Comparison of ENCODE assay signal across 31 cellular contexts in genomic region chr21:38299651-38300050, GRCh38. TPM values are rescaled to one million over a fixed set of nuclear protein-coding genes. Genes with fewer than 3 reads are reported as not detected.
A peak's percentile ranks its signal among the peaks of the same experiment; 100 is the strongest.
DNase-seq lines count a peak whose midpoint lies in the region; ATAC-seq and TF ChIP-seq lines count a peak whose summit lies in the region.
"Had no signal": no experiment of that assay in that cellular context is flagged by ENCODE, and none has a peak within 500 bp of the region (broad histone marks: within the 10 kb centered on the region; RNA-seq: fewer than 3 reads in every experiment).

No MANE protein-coding gene starts in this region.

- H3K36me3 ChIP-seq in IMR-90 (ENCODE audit: control insufficient read depth, insufficient read depth, low read length) = no peaks in the 10 kb centered on the region
- H3K36me3 ChIP-seq in trophoblast cell (ENCODE audit: control insufficient read depth in 1 of 2, insufficient read depth in 2 of 2, low read length in 2 of 2) = no peaks in the 10 kb centered on the region
- H3K36me3 ChIP-seq: cardiac muscle cell, colonic mucosa, neural progenitor cell, SJSA1, tibial nerve had no signal

- H2AK9ac ChIP-seq in IMR-90 (replicated peaks; ENCODE audit: low read depth, low read length, poor library complexity) = no peak overlapping the region

- H3K4me3 Mint-ChIP-seq in activated naive CD4-positive, alpha-beta T cell treated with anti-CD3 and anti-CD28 coated beads, Interleukin-2, amount 10 ng/mL, durations not matched to agents 7 days and 5 days = peak overlapping the region; percentile 53
- no peak overlapping the region for H3K4me3 Mint-ChIP-seq in activated naive CD4-positive, alpha-beta T cell treated with anti-CD3 and anti-CD28 coated beads for 36 hours
- H3K4me3 Mint-ChIP-seq: activated CD8-positive, alpha-beta memory T cell treated with anti-CD3 and anti-CD28 coated beads, Interleukin-2, amount 10 ng/mL, durations not matched to agents 7 days and 5 days; immature natural killer cell; neural progenitor cell; WTC11 had no signal

- H3K4me2 ChIP-seq in IMR-90 (ENCODE audit: low read depth, low read length) (no peak overlapping the region; the same call in 1 of the 2 replicates), trophoblast cell (ENCODE audit: low read length) (no peak overlapping the region)
- H3K4me2 ChIP-seq: neural progenitor cell had no signal

- H2BK15ac ChIP-seq in IMR-90 (ENCODE audit: low read depth, low read length) = peak overlapping the region; percentile 93; the same call in 2 of the 3 replicates

- H3K9me3 ChIP-seq in IMR-90 (ENCODE audit: control insufficient read depth, insufficient read depth, low read length) (no peaks in the 10 kb centered on the region), trophoblast cell (ENCODE audit: insufficient read depth, low read depth, low read length) (peaks cover 1% of the 10 kb centered on the region)
- H3K9me3 ChIP-seq: colonic mucosa, SJSA1, tibial nerve had no signal

- H4K91ac ChIP-seq in IMR-90 (ENCODE audit: insufficient read depth, low read depth, low read length) = peak overlapping the region; percentile 65
- peak overlapping the region; percentile 57 for H4K91ac ChIP-seq in trophoblast cell (ENCODE audit: low read depth, low read length)

- peak overlapping the region; percentile 84; the same call in 1 of the 2 replicates for H3K14ac ChIP-seq in IMR-90 (replicated peaks; ENCODE audit: low read depth, low read length)
- H3K14ac ChIP-seq in trophoblast cell (ENCODE audit: low read length) = no peak overlapping the region

- DNase-seq in activated naive CD4-positive, alpha-beta T cell treated with anti-CD3 and anti-CD28 coated beads, Interleukin-2, amount 10 ng/mL, durations not matched to agents 7 days and 5 days = no peak
- DNase-seq in activated naive CD4-positive, alpha-beta T cell treated with anti-CD3 and anti-CD28 coated beads for 36 hours = no peak
- DNase-seq in IMR-90 (no peak), kidney tubule cell (ENCODE audit: low spot score) (peak; percentile 62), trophoblast cell (no peak), foreskin fibroblast (no peak)
- DNase-seq: ACHN; activated CD8-positive, alpha-beta memory T cell treated with anti-CD3 and anti-CD28 coated beads, Interleukin-2, amount 10 ng/mL, durations not matched to agents 7 days and 5 days; activated naive CD8-positive, alpha-beta T cell treated with anti-CD3 and anti-CD28 coated beads, Interleukin-2, amount 10 ng/mL, durations not matched to agents 7 days and 5 days; activated T-cell treated with anti-CD3 and anti-CD28 coated beads, Interleukin-2, amount 50 U/mL, for 48 hours; colonic mucosa; effector CD4-positive, alpha-beta T cell; GOT3; hippocampal formation; immature natural killer cell; left colon; NCI-H1436 treated with DMSO at 0.1 percent for 48 hours; NCI-H446 treated with DMSO at 0.1 percent for 48 hours; NCI-H774; RPMI8226; stimulated activated CD4-positive, alpha-beta T cell treated with anti-CD3 and anti-CD28 coated beads, Interleukin-4, amount 100 ng/mL, for 1 hour had no signal

- H3K4me3 ChIP-seq in IMR-90 (ENCODE audit: insufficient read depth, low read depth, low read length) (no peak overlapping the region), trophoblast cell (ENCODE audit: low read depth, low read length) (no peak overlapping the region), foreskin fibroblast (ENCODE audit: low read depth in 1 of 2, low read length in 2 of 2) (no peak overlapping the region)
- H3K4me3 ChIP-seq: cardiac muscle cell, colonic mucosa, neural progenitor cell, SJSA1, tibial nerve had no signal

- H2BK5ac ChIP-seq in IMR-90 (ENCODE audit: low read depth, low read length, poor library complexity, severe bottlenecking) = no peak overlapping the region
- peak overlapping the region; percentile 43 for H2BK5ac ChIP-seq in trophoblast cell (ENCODE audit: low read depth, low read length, poor library complexity)

- no peaks in the 10 kb centered on the region for H3K27me3 Mint-ChIP-seq in activated naive CD4-positive, alpha-beta T cell treated with anti-CD3 and anti-CD28 coated beads, Interleukin-2, amount 10 ng/mL, durations not matched to agents 7 days and 5 days
- no peaks in the 10 kb centered on the region for H3K27me3 Mint-ChIP-seq in activated naive CD4-positive, alpha-beta T cell treated with anti-CD3 and anti-CD28 coated beads for 36 hours (ENCODE audit: low read depth)
- H3K27me3 Mint-ChIP-seq: activated CD8-positive, alpha-beta memory T cell treated with anti-CD3 and anti-CD28 coated beads, Interleukin-2, amount 10 ng/mL, durations not matched to agents 7 days and 5 days had no signal

- H2BK20ac ChIP-seq in IMR-90 (ENCODE audit: low read depth, low read length) = peak overlapping the region; percentile 57

- H3K4me1 ChIP-seq in IMR-90 (ENCODE audit: control insufficient read depth, insufficient read depth, low read length) (peaks cover 15% of the 10 kb centered on the region), trophoblast cell (ENCODE audit: control insufficient read depth in 1 of 2, insufficient read depth in 2 of 2, low read length in 2 of 2) (peaks cover 13 to 14% of the 10 kb centered on the region in 2 experiments)
- H3K4me1 ChIP-seq: colonic mucosa had no signal

- H3K9me1 ChIP-seq in IMR-90 (ENCODE audit: insufficient read depth, low read length) = peaks cover 16% of the 10 kb centered on the region

- H3K18ac ChIP-seq in IMR-90 (ENCODE audit: low read depth, low read length) = peak overlapping the region; percentile 85
- no peak overlapping the region for H3K18ac ChIP-seq in trophoblast cell (ENCODE audit: low read length)

- H4K12ac ChIP-seq in trophoblast cell (ENCODE audit: low read depth, low read length) = no peak overlapping the region

- H3K27me3 ChIP-seq in IMR-90 (ENCODE audit: control insufficient read depth, insufficient read depth, low read length) (no peaks in the 10 kb centered on the region), trophoblast cell (ENCODE audit: insufficient read depth, low read length) (no peaks in the 10 kb centered on the region)
- H3K27me3 ChIP-seq: cardiac muscle cell, colonic mucosa, neural progenitor cell, SJSA1, tibial nerve had no signal

- no TSS peak for BruUV-seq in IMR-90 (replicated peaks; lab: Mats Ljungman, UMichigan)

- 93% methylated on average over 3 of the region's 9 CpGs; no CpG with 5 or more reads in 1 of the 2 experiments for WGBS in IMR-90 (ENCODE audit: extremely low coverage in 2 of 2, insufficient read length in 1 of 2), 2 experiments
- WGBS in trophoblast cell (ENCODE audit: extremely low coverage, insufficient coverage, insufficient read length) = no CpG with 5 or more reads among the region's 9 CpGs

- intact Hi-C loops in activated naive CD4-positive, alpha-beta T cell treated with anti-CD3 and anti-CD28 coated beads for 36 hours (cut with micrococcal nuclease) = loop anchor here (2.0 kb wide), 1 partner anchor 23 kb away; no protein-coding TSS in a partner anchor
- intact Hi-C loops in IMR-90 (cut with micrococcal nuclease) = loop anchor here (5.0 kb wide), 1 partner anchor 718 kb away; no protein-coding TSS in a partner anchor

- no peak for TF ChIP-seq POLR2A in IMR-90 (IDR thresholded peaks at IDR 0.05; ENCODE audit: low read depth, low read length)

- H3K9me3 Mint-ChIP-seq in activated naive CD4-positive, alpha-beta T cell treated with anti-CD3 and anti-CD28 coated beads, Interleukin-2, amount 10 ng/mL, durations not matched to agents 7 days and 5 days = no peaks in the 10 kb centered on the region
- H3K9me3 Mint-ChIP-seq in activated naive CD4-positive, alpha-beta T cell treated with anti-CD3 and anti-CD28 coated beads for 36 hours = no peaks in the 10 kb centered on the region
- H3K9me3 Mint-ChIP-seq: activated naive CD8-positive, alpha-beta T cell treated with anti-CD3 and anti-CD28 coated beads, Interleukin-2, amount 10 ng/mL, durations not matched to agents 7 days and 5 days; neural progenitor cell; WTC11 had no signal

- H3K4ac ChIP-seq in IMR-90 (ENCODE audit: low read depth, low read length) (peak overlapping the region; percentile 71), trophoblast cell (ENCODE audit: low read depth, low read length) (no peak overlapping the region)

- H3K23ac ChIP-seq in IMR-90 (ENCODE audit: low read depth, low read length) = no peak overlapping the region
- no peak overlapping the region for H3K23ac ChIP-seq in trophoblast cell (ENCODE audit: low read length)

- in situ Hi-C loops in IMR-90 (cut with MboI; ENCODE audit: low sequenced_read_pairs) = no loop called here

- peak overlapping the region; percentile 39; the same call in 1 of the 2 replicates for H4K5ac ChIP-seq in IMR-90 (ENCODE audit: low read depth, low read length)

- H2BK12ac ChIP-seq in trophoblast cell (ENCODE audit: low read length) = peak overlapping the region; percentile 3

- H3K79me2 ChIP-seq in trophoblast cell (ENCODE audit: control insufficient read depth, insufficient read depth, low read length, poor library complexity) = no peaks in the 10 kb centered on the region

- H2AFZ ChIP-seq in IMR-90 (replicated peaks; ENCODE audit: low read length, poor library complexity) (peak overlapping the region; percentile 67), trophoblast cell (ENCODE audit: insufficient read depth, low read length, poor library complexity) (no peak overlapping the region)
- H2AFZ ChIP-seq: neural progenitor cell had no signal

- H3K36me3 Mint-ChIP-seq in activated naive CD4-positive, alpha-beta T cell treated with anti-CD3 and anti-CD28 coated beads, Interleukin-2, amount 10 ng/mL, durations not matched to agents 7 days and 5 days = peaks cover 2% of the 10 kb centered on the region
- no peaks in the 10 kb centered on the region for H3K36me3 Mint-ChIP-seq in activated naive CD4-positive, alpha-beta T cell treated with anti-CD3 and anti-CD28 coated beads for 36 hours (ENCODE audit: low read depth)
- H3K36me3 Mint-ChIP-seq: activated CD8-positive, alpha-beta memory T cell treated with anti-CD3 and anti-CD28 coated beads, Interleukin-2, amount 10 ng/mL, durations not matched to agents 7 days and 5 days; immature natural killer cell; neural progenitor cell; WTC11 had no signal

- peak overlapping the region; percentile 33 to 84; a peak in 3 of 4 replicates for H4K8ac ChIP-seq in IMR-90 (ENCODE audit: low read depth in 2 of 2, low read length in 2 of 2)
- no peak overlapping the region for H4K8ac ChIP-seq in trophoblast cell (ENCODE audit: low read depth, low read length)

- CTCF ChIA-PET in activated naive CD4-positive, alpha-beta T cell treated with anti-CD3 and anti-CD28 coated beads, Interleukin-2, amount 10 ng/mL, durations not matched to agents 7 days and 5 days (lab: Charles Lee) = interaction anchor here (2.4 kb wide), 1 partner anchor 52 kb away, joined by 18 read pairs; no protein-coding TSS in a partner anchor
- CTCF ChIA-PET in activated naive CD4-positive, alpha-beta T cell treated with anti-CD3 and anti-CD28 coated beads for 36 hours (lab: Charles Lee) = interaction anchor here (0.6 kb wide), 1 partner anchor 374 kb away, joined by 3 read pairs; no protein-coding TSS in a partner anchor
- CTCF ChIA-PET in IMR-90 (lab: Yijun Ruan, JAX) = interaction anchor here (1.3 kb wide), 1 partner anchor 29 kb away, joined by 3 read pairs; no protein-coding TSS in a partner anchor

- H2BK120ac ChIP-seq in IMR-90 (ENCODE audit: low read depth, low read length) (peak overlapping the region; percentile 66), trophoblast cell (ENCODE audit: insufficient read depth, low read length, poor library complexity) (peak overlapping the region; percentile 41)

- no peak for TF ChIP-seq RAD21 in IMR-90 (IDR thresholded peaks at IDR 0.05; ENCODE audit: low read length)

- TF ChIP-seq CTCF in IMR-90 (conservative IDR thresholded peaks at IDR 0.05; ENCODE audit: low read depth, low read length) = no peak
- TF ChIP-seq CTCF in foreskin fibroblast (IDR thresholded peaks at IDR 0.05; ENCODE audit: low read depth, low read length) = no peak

- no peaks in the 10 kb centered on the region for H3K79me1 ChIP-seq in IMR-90 (ENCODE audit: low read depth in 1 of 2, low read length in 2 of 2)
- H3K79me1 ChIP-seq in trophoblast cell (ENCODE audit: low read length) = peaks cover 8% of the 10 kb centered on the region

- no peak overlapping the region for H3K56ac ChIP-seq in IMR-90 (ENCODE audit: extremely low read depth, insufficient read depth, low read length)

- H3K9ac ChIP-seq in IMR-90 (ENCODE audit: low read depth, low read length) = no peak overlapping the region
- H3K9ac ChIP-seq in trophoblast cell (ENCODE audit: low read length) = no peak overlapping the region
- H3K9ac ChIP-seq: neural progenitor cell had no signal

- POLR2A ChIA-PET in IMR-90 (lab: Charles Lee; ENCODE audit: unreplicated experiment) = no interaction called here

- peaks cover 52% of the 10 kb centered on the region for H3K4me1 Mint-ChIP-seq in activated naive CD4-positive, alpha-beta T cell treated with anti-CD3 and anti-CD28 coated beads, Interleukin-2, amount 10 ng/mL, durations not matched to agents 7 days and 5 days
- peaks cover 55% of the 10 kb centered on the region for H3K4me1 Mint-ChIP-seq in activated naive CD4-positive, alpha-beta T cell treated with anti-CD3 and anti-CD28 coated beads for 36 hours (ENCODE audit: low read depth)
- H3K4me1 Mint-ChIP-seq: immature natural killer cell had no signal

- H3K27ac ChIP-seq in IMR-90 (ENCODE audit: insufficient read depth, low read length) (peak overlapping the region; percentile 13), trophoblast cell (ENCODE audit: low read depth, low read length) (no peak overlapping the region)
- H3K27ac ChIP-seq: cardiac muscle cell, colonic mucosa, neural progenitor cell, SJSA1, tibial nerve had no signal

- no peaks in the 10 kb centered on the region for H4K20me1 ChIP-seq in IMR-90 (ENCODE audit: insufficient read depth, low read length)

- no peak for ATAC-seq in IMR-90 (ENCODE audit: low read depth)
- ATAC-seq in HG02623 (IDR thresholded peaks at IDR 0.05; ENCODE audit: unreplicated experiment) = no peak
- no peak for ATAC-seq in HG03442 (IDR thresholded peaks at IDR 0.05; ENCODE audit: unreplicated experiment)
- ATAC-seq: activated CD8-positive, alpha-beta memory T cell treated with anti-CD3 and anti-CD28 coated beads, Interleukin-2, amount 10 ng/mL, durations not matched to agents 7 days and 5 days; left colon; sciatic nerve; WTC11 had no signal

- dilution Hi-C loops in IMR-90 (cut with HindIII; ENCODE audit: low sequenced_read_pairs, unreplicated experiment) = no loop called here

- peak overlapping the region; percentile 88 for H3K27ac Mint-ChIP-seq in activated naive CD4-positive, alpha-beta T cell treated with anti-CD3 and anti-CD28 coated beads, Interleukin-2, amount 10 ng/mL, durations not matched to agents 7 days and 5 days
- no peak overlapping the region for H3K27ac Mint-ChIP-seq in activated naive CD4-positive, alpha-beta T cell treated with anti-CD3 and anti-CD28 coated beads for 36 hours
- H3K27ac Mint-ChIP-seq: activated CD8-positive, alpha-beta memory T cell treated with anti-CD3 and anti-CD28 coated beads, Interleukin-2, amount 10 ng/mL, durations not matched to agents 7 days and 5 days; activated naive CD8-positive, alpha-beta T cell treated with anti-CD3 and anti-CD28 coated beads, Interleukin-2, amount 10 ng/mL, durations not matched to agents 7 days and 5 days; immature natural killer cell; neural progenitor cell; progenitor cell of endocrine pancreas; WTC11 had no signal

- H2AK5ac ChIP-seq in IMR-90 (ENCODE audit: low read depth, low read length) = peak overlapping the region; percentile 92
- no peak overlapping the region for H2AK5ac ChIP-seq in trophoblast cell (ENCODE audit: low read length)

RNA-seq across cellular contexts. Expression of gene KCNJ15, which starts 42.9 kb away (rescaled TPM):
- total RNA-seq in activated naive CD4-positive, alpha-beta T cell treated with anti-CD3 and anti-CD28 coated beads for 36 hours = under 1 TPM; 0.60 to 0.96 TPM
- total RNA-seq in IMR-90 (2012; rRNA removed) = under 0.01 TPM in 2 replicates
- 0.07 TPM in 1 of 2 replicates, not detected in the other for polyA plus RNA-seq in IMR-90 (2012; rRNA removed)
- polyA plus RNA-seq in IMR-90 (2012; cell fraction: cytosol; rRNA removed) = not detected in 2 replicates
- polyA plus RNA-seq in IMR-90 (2012; cell fraction: nucleus; rRNA removed; ENCODE audit: low replicate concordance) = 0.11 TPM in 1 of 2 replicates, not detected in the other
- polyA plus RNA-seq in trophoblast cell (2013) = 2.3 and 2.5 TPM in 2 replicates
- total RNA-seq: activated CD8-positive, alpha-beta memory T cell treated with anti-CD3 and anti-CD28 coated beads, Interleukin-2, amount 10 ng/mL, durations not matched to agents 7 days and 5 days; activated naive CD8-positive, alpha-beta T cell treated with anti-CD3 and anti-CD28 coated beads, Interleukin-2, amount 10 ng/mL, durations not matched to agents 7 days and 5 days; cardiac muscle cell; HT-29 had no signal
- polyA plus RNA-seq: cardiac muscle cell, immature natural killer cell had no signal
